Comparison of ENCODE assay signal across 20 cellular contexts in the genomic region with DNA sequence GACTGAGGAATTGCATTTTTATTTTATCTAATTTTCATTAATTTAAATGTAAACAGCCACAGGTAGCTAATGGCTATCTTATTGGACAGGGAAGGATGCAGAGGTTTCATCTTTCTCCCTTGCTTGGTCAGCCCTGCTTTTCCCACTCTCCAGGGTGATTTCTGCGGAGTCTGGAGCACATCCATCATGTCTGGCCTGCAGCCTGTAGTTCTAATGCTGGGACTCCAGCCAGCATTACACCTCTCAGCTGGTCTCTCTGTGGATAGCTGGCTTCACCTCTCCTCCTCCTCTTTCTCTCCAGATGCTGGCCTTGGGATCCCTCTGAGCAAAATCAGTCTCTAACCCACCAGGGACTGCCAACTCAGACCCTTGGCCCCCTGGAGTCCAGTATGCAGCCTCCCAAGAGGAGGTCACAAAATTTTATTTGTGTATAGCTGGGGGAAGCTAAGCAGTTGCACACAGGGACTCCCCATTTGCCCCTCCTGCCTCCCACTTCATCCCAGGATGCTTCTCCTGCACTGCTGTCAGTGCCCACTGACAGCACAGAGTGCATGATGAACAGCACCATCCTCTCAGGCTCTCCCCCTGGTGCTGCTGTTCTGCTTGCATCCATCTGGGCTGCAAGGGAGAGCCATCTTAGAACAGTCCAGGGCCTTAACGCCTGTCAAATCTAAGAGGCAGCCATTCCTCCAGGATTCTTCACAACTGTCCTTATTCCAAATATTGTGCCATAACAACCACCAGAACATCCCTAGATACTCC. TPM values are rescaled to one million over a fixed set of nuclear protein-coding genes. Genes with fewer than 3 reads are reported as not detected.
DNase-seq lines count a peak whose midpoint lies in the region; ATAC-seq and TF ChIP-seq lines count a peak whose summit lies in the region.
"Had no signal": no experiment of that assay in that cellular context is flagged by ENCODE, and none has a peak within 500 bp of the region (broad histone marks: within the 10 kb centered on the region; RNA-seq: fewer than 3 reads in every experiment).

No MANE protein-coding gene starts in this region.

- H3K9me3 ChIP-seq in heart right ventricle (no peaks in the 10 kb centered on the region), spleen (no peaks in the 10 kb centered on the region)
- H3K9me3 ChIP-seq: gastroesophageal sphincter had no signal

- no peaks in the 10 kb centered on the region for H3K4me1 ChIP-seq in heart right ventricle
- no peaks in the 10 kb centered on the region for H3K4me1 ChIP-seq in spleen

- H3K36me3 Mint-ChIP-seq in progenitor cell of endocrine pancreas (ENCODE audit: insufficient read depth) = no peaks in the 10 kb centered on the region
- H3K36me3 Mint-ChIP-seq: CD4-positive, alpha-beta memory T cell had no signal

- intact Hi-C loops in heart right ventricle (cut with DNase I) = no loop called here
- intact Hi-C loops in spleen (cut with DNase I; ENCODE audit: low total_unique reads) = no loop called here
- intact Hi-C loops in lower leg skin (cut with DNase I; ENCODE audit: low total_unique reads) = no loop called here

- H3K36me3 ChIP-seq in heart right ventricle (no peaks in the 10 kb centered on the region), spleen (no peaks in the 10 kb centered on the region)
- H3K36me3 ChIP-seq: neural progenitor cell had no signal

- H3K4me3 Mint-ChIP-seq in progenitor cell of endocrine pancreas (ENCODE audit: low read depth) = no peak overlapping the region
- H3K4me3 Mint-ChIP-seq: CD4-positive, alpha-beta memory T cell; neural progenitor cell had no signal

- peak; percentile 27 for DNase-seq in NCI-H1105 treated with DMSO at 0.1 percent for 48 hours (lab: John Stamatoyannopoulos, UW)
- DNase-seq in NCI-H1105 (lab: John Stamatoyannopoulos, UW) = no peak
- peak in 1 of 2 donors; percentile 30 for DNase-seq in heart right ventricle
- DNase-seq in spleen = peak; percentile 39
- no peak for DNase-seq in progenitor cell of endocrine pancreas (ENCODE audit: low spot score, unreplicated experiment)
- DNase-seq in NCI-H2227 (lab: John Stamatoyannopoulos, UW; ENCODE audit: unreplicated experiment) = no peak
- DNase-seq in lower leg skin (ENCODE audit: low spot score in 2 of 2) = no peak
- DNase-seq: activated naive CD4-positive, alpha-beta T cell treated with anti-CD3 and anti-CD28 coated beads, Interleukin-2, amount 50 U/mL, for 16 hours; CD4-positive, alpha-beta memory T cell; central memory CD4-positive, alpha-beta T cell; mesenchymal stem cell; SIG-M5; stimulated activated CD4-positive, alpha-beta T cell treated with anti-CD3 and anti-CD28 coated beads, Interleukin-4, amount 100 ng/mL, for 24 hours; trophoblast cell had no signal

- H3K27ac Mint-ChIP-seq in progenitor cell of endocrine pancreas = no peak overlapping the region
- H3K27ac Mint-ChIP-seq: CD4-positive, alpha-beta memory T cell; neural progenitor cell had no signal

- H3K4me3 ChIP-seq in heart right ventricle (no peak overlapping the region), spleen (no peak overlapping the region), lower leg skin (ENCODE audit: low read depth, poor library complexity, severe bottlenecking) (no peak overlapping the region)
- H3K4me3 ChIP-seq: gastroesophageal sphincter, GM12878, neural progenitor cell had no signal

- peak; percentile 86 for ATAC-seq in SK-N-SH treated with all-trans-retinoic acid at 6 μM for 48 hours
- ATAC-seq in heart right ventricle = peak; percentile 49 to 84 (median 70)
- ATAC-seq: gastroesophageal sphincter, GM12878 had no signal

- H3K27me3 Mint-ChIP-seq in progenitor cell of endocrine pancreas = no peaks in the 10 kb centered on the region

- TF ChIP-seq POLR2A in spleen (IDR thresholded peaks at IDR 0.05) (no peak), lower leg skin (IDR thresholded peaks at IDR 0.05) (no peak)

- no peaks in the 10 kb centered on the region for H3K9me3 Mint-ChIP-seq in progenitor cell of endocrine pancreas (ENCODE audit: low read depth)

- H3K4me1 Mint-ChIP-seq in progenitor cell of endocrine pancreas (ENCODE audit: low read depth) = peaks cover 9% of the 10 kb centered on the region
- H3K4me1 Mint-ChIP-seq: CD4-positive, alpha-beta memory T cell had no signal

- TF ChIP-seq CTCF in heart right ventricle (IDR thresholded peaks at IDR 0.05) (no peak), spleen (IDR thresholded peaks at IDR 0.05 in 8 of 11, conservative IDR thresholded peaks at IDR 0.05 in 3 of 11) (no peak), progenitor cell of endocrine pancreas (IDR thresholded peaks at IDR 0.05; ENCODE audit: unreplicated experiment) (no peak), lower leg skin (IDR thresholded peaks at IDR 0.05) (no peak)

- H3K27ac ChIP-seq in heart right ventricle = no peak overlapping the region
- H3K27ac ChIP-seq in spleen = no peak overlapping the region
- H3K27ac ChIP-seq: 22Rv1, gastroesophageal sphincter, neural progenitor cell had no signal

- 55 to 64% methylated on average over 2 of the region's 2 CpGs for WGBS in heart right ventricle, 2 donors
- WGBS in spleen, 5 donors = 69 to 92% (median 85%) methylated on average over 2 of the region's 2 CpGs
- 60 to 61% methylated on average over 2 of the region's 2 CpGs for WGBS in lower leg skin, 2 donors

- H3K27me3 ChIP-seq in heart right ventricle (peaks cover 0 to 10% (median 0%) of the 10 kb centered on the region in 7 donors), spleen (replicated peaks in 1 of 7) (no peaks in the 10 kb centered on the region)
- H3K27me3 ChIP-seq: neural progenitor cell had no signal

TF ChIP-seq in SK-N-SH treated with all-trans-retinoic acid at 6 μM for 48 hours, 23 proteins besides CTCF, POLR2A, EP300 and RAD21:
- TF ChIP-seq ZFP30 (CRISPR knock-in tag; IDR thresholded peaks at IDR 0.05) = no peak

RNA-seq across cellular contexts. Expression of a gene that starts 1.7 kb away (rescaled TPM):
- total RNA-seq in heart right ventricle (not detected), spleen (1 to 10 TPM in 6 of 7 donors, not detected in 1; 1.5 to 4.1 (median 2.7) TPM), progenitor cell of endocrine pancreas (not detected in 2 replicates), lower leg skin (not detected)
- polyA plus RNA-seq in heart right ventricle (under 1 TPM in 1 of 2 donors, not detected in 1; 0.17 TPM), spleen (10 to 100 TPM in 2 of 3 donors, 1 to 10 TPM in 1; 8.6 to 52.5 (median 15.9) TPM)
- total RNA-seq: CD4-positive, alpha-beta memory T cell; gastroesophageal sphincter; H1 had no signal
- polyA plus RNA-seq: H1 had no signal

Comparison
In these comparisons a context has a peak if more than half of its experiments do, and no peak if none do; other contexts are left out.
1. DNase-seq: peak in NCI-H1105 treated with DMSO at 0.1 percent for 48 hours (single experiment) and spleen (single experiment); none in NCI-H1105 (single experiment), progenitor cell of endocrine pancreas (single experiment), NCI-H2227 (single experiment) and lower leg skin (0 of 2).